ENCODE assay signal across 18 cellular contexts in genomic region chr5:134878403-134878802, GRCh38. TPM values are rescaled to one million over a fixed set of nuclear protein-coding genes. Genes with fewer than 3 reads are reported as not detected.
DNase-seq lines count a peak whose midpoint lies in the region; ATAC-seq and TF ChIP-seq lines count a peak whose summit lies in the region.
"Had no signal": no experiment of that assay in that cellular context is flagged by ENCODE, and none has a peak within 500 bp of the region (broad histone marks: within the 10 kb centered on the region; RNA-seq: fewer than 3 reads in every experiment).

No MANE protein-coding gene starts in this region.

- H3K4me3 ChIP-seq in left ventricle myocardium inferior = no peak overlapping the region
- H3K4me3 ChIP-seq: left lung had no signal

- H3K27me3 ChIP-seq in left ventricle myocardium inferior (ENCODE audit: low read depth) = no peaks in the 10 kb centered on the region
- H3K27me3 ChIP-seq: left lung had no signal

- intact Hi-C loops in left ventricle myocardium inferior (cut with micrococcal nuclease) = no loop called here
- intact Hi-C loops in Right ventricle myocardium superior (cut with DNase I) = no loop called here

- POLR2A ChIA-PET in RWPE1 (lab: Yijun Ruan, JAX; ENCODE audit: low non-redundant PET) = no interaction called here

- DNase-seq in left ventricle myocardium inferior (no peak), Right ventricle myocardium superior (no peak), NCI-H510A treated with DMSO at 0.1 percent for 48 hours (lab: John Stamatoyannopoulos, UW) (peak; percentile 13), erythroblast (lab: John Stamatoyannopoulos, UW) (peak; percentile 29 to 32), RWPE1 (ENCODE audit: low spot score) (no peak), HK-2 (ENCODE audit: unreplicated experiment) (no peak), NCI-H524 treated with DMSO at 0.1 percent for 48 hours (lab: John Stamatoyannopoulos, UW) (no peak)
- no peak for DNase-seq in activated naive CD4-positive, alpha-beta T cell treated with anti-CD3 and anti-CD28 coated beads, Interleukin-2, amount 50 U/mL, for 16 hours
- DNase-seq: activated CD4-positive, alpha-beta memory T cell treated with anti-CD3 and anti-CD28 coated beads for 36 hours; activated naive CD4-positive, alpha-beta T cell treated with anti-CD3 and anti-CD28 coated beads, Interleukin-2, amount 10 ng/mL, durations not matched to agents 7 days and 5 days; activated T-cell treated with anti-CD3 and anti-CD28 coated beads, Interleukin-2, amount 50 U/mL, for 1 hour; endodermal cell; HFFc6; NCI-H1436; NCI-H345; nucleus accumbens; right cardiac atrium had no signal

- no peaks in the 10 kb centered on the region for H3K9me3 ChIP-seq in left ventricle myocardium inferior (replicated peaks)
- H3K9me3 ChIP-seq: left lung had no signal

- peaks cover 64% of the 10 kb centered on the region for H3K4me1 ChIP-seq in left ventricle myocardium inferior

- no peak for TF ChIP-seq POLR2A in erythroblast (IDR thresholded peaks at IDR 0.05; ENCODE audit: low read length)

- TF ChIP-seq CTCF in left ventricle myocardium inferior (IDR thresholded peaks at IDR 0.05; ENCODE audit: borderline replicate concordance) (no peak), RWPE1 (conservative IDR thresholded peaks at IDR 0.05; ENCODE audit: low read depth) (no peak)

- no peak for ATAC-seq in Right ventricle myocardium superior (ENCODE audit: poor library complexity)
- ATAC-seq: left lung, right cardiac atrium had no signal

- CTCF ChIA-PET in RWPE1 (lab: Yijun Ruan, JAX) = no interaction called here

- peak overlapping the region; percentile 40 for H3K27ac ChIP-seq in left ventricle myocardium inferior (replicated peaks)
- no peak overlapping the region for H3K27ac ChIP-seq in RWPE1
- H3K27ac ChIP-seq: left lung had no signal

- H3K36me3 ChIP-seq in left ventricle myocardium inferior = no peaks in the 10 kb centered on the region
- H3K36me3 ChIP-seq: left lung had no signal

RNA-seq across cellular contexts. Expression of gene TXNDC15, which starts 4.2 kb away (rescaled TPM):
- total RNA-seq in left ventricle myocardium inferior (49.5 TPM), Right ventricle myocardium superior (54.2 TPM)

RNA-seq across cellular contexts. Expression of gene PCBD2, which starts 26.5 kb away (rescaled TPM):
- total RNA-seq in left ventricle myocardium inferior (26.3 TPM), Right ventricle myocardium superior (28.9 TPM)

RNA-seq across cellular contexts. Expression of gene C5orf24, which starts 32.6 kb away (rescaled TPM):
- 24.9 TPM for total RNA-seq in left ventricle myocardium inferior
- 21.9 TPM for total RNA-seq in Right ventricle myocardium superior

Comparison
In these comparisons a context has a peak if more than half of its experiments do, and no peak if none do; other contexts are left out.
1. DNase-seq: peak in NCI-H510A treated with DMSO at 0.1 percent for 48 hours (single experiment) and erythroblast (2 of 2); none in left ventricle myocardium inferior (single experiment), Right ventricle myocardium superior (single experiment), RWPE1 (single experiment), HK-2 (single experiment), NCI-H524 treated with DMSO at 0.1 percent for 48 hours (single experiment) and activated naive CD4-positive, alpha-beta T cell treated with anti-CD3 and anti-CD28 coated beads, Interleukin-2, amount 50 U/mL, for 16 hours (single experiment).